Comparison of ENCODE assay signal across 32 cellular contexts in genomic region chr1:56816264-56816663, GRCh38. TPM values are rescaled to one million over a fixed set of nuclear protein-coding genes. Genes with fewer than 3 reads are reported as not detected.
DNase-seq lines count a peak whose midpoint lies in the region; ATAC-seq and TF ChIP-seq lines count a peak whose summit lies in the region.
"Had no signal": no experiment of that assay in that cellular context is flagged by ENCODE, and none has a peak within 500 bp of the region (broad histone marks: within the 10 kb centered on the region; RNA-seq: fewer than 3 reads in every experiment).

No MANE protein-coding gene starts in this region.

- peaks cover 19% of the 10 kb centered on the region for H3K79me2 ChIP-seq in hepatocyte
- H3K79me2 ChIP-seq: parathyroid adenoma had no signal

- H4K20me1 ChIP-seq in hepatocyte (ENCODE audit: insufficient read depth, poor library complexity, severe bottlenecking) = no peaks in the 10 kb centered on the region

- no peak for TF ChIP-seq CTCF in Caco-2 (IDR thresholded peaks at IDR 0.05; ENCODE audit: insufficient read depth in 1 of 2, low read depth in 1 of 2, low read length in 1 of 2, severe bottlenecking in 1 of 2, unreplicated experiment in 1 of 2)
- TF ChIP-seq CTCF in hepatocyte (IDR thresholded peaks at IDR 0.05; ENCODE audit: poor library complexity) = no peak

- H3K4me2 ChIP-seq in hepatocyte = no peak overlapping the region
- H3K4me2 ChIP-seq: GM23338 had no signal

- H3K4me3 Mint-ChIP-seq in Caco-2 (ENCODE audit: unreplicated experiment) = no peak overlapping the region
- H3K4me3 Mint-ChIP-seq: CD4-positive, alpha-beta T cell; effector memory CD8-positive, alpha-beta T cell; GM23338; neural crest cell; stimulated activated naive CD8-positive, alpha-beta T cell treated with anti-CD3 and anti-CD28 coated beads, Interleukin-15, Interleukin-2, amounts not matched to agents 100 ng/mL and 50 ng/mL, for 24 hours had no signal

- DNase-seq in Caco-2 (no peak), LHCN-M2 (ENCODE audit: low read depth) (peak; percentile 6), hepatocyte (ENCODE audit: low spot score) (no peak), SHP77 treated with DMSO at 0.1 percent for 48 hours (lab: John Stamatoyannopoulos, UW) (no peak), NCI-H2227 treated with DMSO at 0.1 percent for 48 hours (lab: John Stamatoyannopoulos, UW) (no peak), HT-29 (ENCODE audit: low spot score) (no peak), anterior cingulate cortex (lab: John Stamatoyannopoulos, UW) (no peak)
- DNase-seq: activated CD4-positive, alpha-beta T cell treated with anti-CD3 and anti-CD28 coated beads for 48 hours; activated effector memory CD4-positive, alpha-beta T cell treated with Interleukin-2 at 50 U/mL for 16 hours; CD4-positive, alpha-beta T cell; central memory CD4-positive, alpha-beta T cell; cortex of kidney; effector memory CD8-positive, alpha-beta T cell; head of caudate nucleus; left ventricle myocardium superior; NCI-H1417; NCI-H526 treated with DMSO at 0.1 percent for 48 hours; retina; SJCRH30; small intestine; T1000; WERI-Rb-1 had no signal

- no peaks in the 10 kb centered on the region for H3K27me3 ChIP-seq in Caco-2 (replicated peaks; ENCODE audit: control insufficient read depth, insufficient read depth, low read length)
- H3K27me3 ChIP-seq in hepatocyte = no peaks in the 10 kb centered on the region
- H3K27me3 ChIP-seq: vagina had no signal

- BruUV-seq in Caco-2 (replicated peaks; lab: Mats Ljungman, UMichigan) = no TSS peak

- POLR2A ChIA-PET in Caco-2 (lab: Charles Lee) = interaction anchor here (0.6 kb wide), 1 partner anchor 52 kb away, joined by 3 read pairs; no protein-coding TSS in a partner anchor

- peaks cover 18% of the 10 kb centered on the region for H3K9me3 Mint-ChIP-seq in Caco-2 (ENCODE audit: unreplicated experiment)
- H3K9me3 Mint-ChIP-seq: CD4-positive, alpha-beta T cell; GM23338; stimulated activated naive CD8-positive, alpha-beta T cell treated with anti-CD3 and anti-CD28 coated beads, Interleukin-15, Interleukin-2, amounts not matched to agents 100 ng/mL and 50 ng/mL, for 24 hours had no signal

- ATAC-seq in GM21529 (IDR thresholded peaks at IDR 0.05; ENCODE audit: unreplicated experiment) = peak; percentile 36
- ATAC-seq: effector memory CD8-positive, alpha-beta T cell; GM23338; left ventricle myocardium superior had no signal

- intact Hi-C loops in Caco-2 (cut with micrococcal nuclease; ENCODE audit: unreplicated experiment) = no loop called here

- H3K4me3 ChIP-seq in Caco-2 (ENCODE audit: low read depth, low read length) (no peak overlapping the region), hepatocyte (no peak overlapping the region)
- H3K4me3 ChIP-seq: GM23338, SJCRH30, thoracic aorta, vagina had no signal

- H3K9me3 ChIP-seq in Caco-2 (no peaks in the 10 kb centered on the region), hepatocyte (ENCODE audit: low read depth) (no peaks in the 10 kb centered on the region)
- H3K9me3 ChIP-seq: SJCRH30, thoracic aorta, vagina had no signal

- WGBS in hepatocyte (ENCODE audit: low lambda C conversion rate, missing lambda C conversion rate) = 88% methylated on average over 1 of the region's 1 CpG

- H3K27ac ChIP-seq in hepatocyte = peak overlapping the region; percentile 21
- H3K27ac ChIP-seq: parathyroid adenoma, SJCRH30, thoracic aorta, vagina, WERI-Rb-1 had no signal

- peaks cover 59% of the 10 kb centered on the region for H3K4me1 ChIP-seq in Caco-2
- peaks cover 33% of the 10 kb centered on the region for H3K4me1 ChIP-seq in hepatocyte (ENCODE audit: insufficient read depth)
- H3K4me1 ChIP-seq: parathyroid adenoma, SJCRH30 had no signal

- no peak overlapping the region for H2AFZ ChIP-seq in hepatocyte
- H2AFZ ChIP-seq: GM23338, parathyroid adenoma had no signal

- H3K36me3 ChIP-seq in Caco-2 (ENCODE audit: control insufficient read depth, insufficient read depth, low read length) = no peaks in the 10 kb centered on the region
- H3K36me3 ChIP-seq in hepatocyte (replicated peaks; ENCODE audit: insufficient read depth, low read depth) = no peaks in the 10 kb centered on the region
- H3K36me3 ChIP-seq: SJCRH30, thoracic aorta, vagina, WERI-Rb-1 had no signal

- H3K27ac Mint-ChIP-seq in Caco-2 (ENCODE audit: unreplicated experiment) = peak overlapping the region; percentile 80
- H3K27ac Mint-ChIP-seq: CD4-positive, alpha-beta T cell; effector memory CD8-positive, alpha-beta T cell; GM23338; stimulated activated naive CD8-positive, alpha-beta T cell treated with anti-CD3 and anti-CD28 coated beads, Interleukin-15, Interleukin-2, amounts not matched to agents 100 ng/mL and 50 ng/mL, for 24 hours had no signal

- CTCF ChIA-PET in Caco-2 (lab: Charles Lee) = no interaction called here

- H3K4me1 Mint-ChIP-seq in Caco-2 (ENCODE audit: low read depth, unreplicated experiment) = peaks cover 32% of the 10 kb centered on the region

- H3K27me3 Mint-ChIP-seq in Caco-2 (ENCODE audit: insufficient read depth, unreplicated experiment) = no peaks in the 10 kb centered on the region

- H3K9me2 ChIP-seq in hepatocyte (replicated peaks; ENCODE audit: insufficient read depth) = no peaks in the 10 kb centered on the region

- peaks cover 5% of the 10 kb centered on the region for H3K36me3 Mint-ChIP-seq in Caco-2 (ENCODE audit: insufficient read depth, unreplicated experiment)

RNA-seq across cellular contexts. Expression of gene FYB2, which starts 2.9 kb away (rescaled TPM):
- total RNA-seq in Caco-2 (2022) (2.7 and 2.9 TPM in 2 replicates), LHCN-M2 (2014; rRNA removed) (not detected in 2 replicates), hepatocyte (15.3 and 15.5 TPM in 2 replicates)
- polyA plus RNA-seq in LHCN-M2 (2012) = not detected
- 18.6 and 21.0 TPM in 2 replicates for polyA plus RNA-seq in hepatocyte
- total RNA-seq in HT-29 (2014; rRNA removed; shearing (Covaris generic)) = not detected in 2 replicates
- total RNA-seq: CD4-positive, alpha-beta T cell; epithelial cell of proximal tubule; GM23338; mesenteric fat pad; neural crest cell; SJCRH30; thoracic aorta; vagina had no signal
- polyA plus RNA-seq: keratinocyte had no signal

RNA-seq across cellular contexts. Expression of gene C8A, which starts 38.3 kb away (rescaled TPM):
- total RNA-seq in Caco-2 (2022) = not detected in 2 replicates
- not detected in 2 replicates for total RNA-seq in LHCN-M2 (2014; rRNA removed)
- polyA plus RNA-seq in LHCN-M2 (2012) = not detected
- 5.8 and 8.2 TPM in 2 replicates for total RNA-seq in hepatocyte
- 2.8 and 6.1 TPM in 2 replicates for polyA plus RNA-seq in hepatocyte
- total RNA-seq in HT-29 (2014; rRNA removed; shearing (Covaris generic)) = not detected in 2 replicates
- total RNA-seq: CD4-positive, alpha-beta T cell; epithelial cell of proximal tubule; GM23338; left ventricle myocardium superior; mesenteric fat pad; neural crest cell; SJCRH30; thoracic aorta; vagina had no signal
- polyA plus RNA-seq: GM23338, keratinocyte had no signal
